Comparison of ENCODE assay signal across 1 cellular context in genomic region chr5:97544279-97545077, GRCh38.
TF ChIP-seq lines count a peak whose summit lies in the region.

No MANE protein-coding gene starts in this region.

TF ChIP-seq in IMR-90, 13 proteins besides CTCF, POLR2A, EP300 and RAD21:
- no peak for TF ChIP-seq CHD1 (IDR thresholded peaks at IDR 0.05; ENCODE audit: low read depth, low read length)
- no peak for TF ChIP-seq RCOR1 (IDR thresholded peaks at IDR 0.05; ENCODE audit: insufficient replicate concordance, low read length)
- no peak for TF ChIP-seq MXI1 (IDR thresholded peaks at IDR 0.05; ENCODE audit: borderline replicate concordance, low read depth, low read length)
- no peak for TF ChIP-seq ELK1 (IDR thresholded peaks at IDR 0.05; ENCODE audit: borderline replicate concordance, low read depth, low read length)
- TF ChIP-seq USF2 (IDR thresholded peaks at IDR 0.05; ENCODE audit: low read depth, low read length): no peak
- TF ChIP-seq NFE2L2 (IDR thresholded peaks at IDR 0.05; ENCODE audit: low read depth, low read length): no peak
- no peak for TF ChIP-seq MAZ (IDR thresholded peaks at IDR 0.05; ENCODE audit: borderline replicate concordance, low read depth, low read length)
- no peak for TF ChIP-seq FOS (IDR thresholded peaks at IDR 0.05; ENCODE audit: low read depth, low read length)
- no peak for TF ChIP-seq RFX5 (IDR thresholded peaks at IDR 0.05; ENCODE audit: low read depth, low read length)
- no peak for TF ChIP-seq CEBPB (IDR thresholded peaks at IDR 0.05; ENCODE audit: low read depth, low read length)
- TF ChIP-seq BHLHE40 (IDR thresholded peaks at IDR 0.05; ENCODE audit: low read depth, low read length): no peak
- no peak for TF ChIP-seq MAFK (IDR thresholded peaks at IDR 0.05; ENCODE audit: low read depth, low read length)
- no peak for TF ChIP-seq SMC3 (IDR thresholded peaks at IDR 0.05; ENCODE audit: low read depth, low read length)
